15 cellular contexts compared by ENCODE assay signal in genomic region chr16:30459456-30459855, GRCh38. TPM values are rescaled to one million over a fixed set of nuclear protein-coding genes. Genes with fewer than 3 reads are reported as not detected.
DNase-seq lines count a peak whose midpoint lies in the region; ATAC-seq and TF ChIP-seq lines count a peak whose summit lies in the region.
"Had no signal": no experiment of that assay in that cellular context is flagged by ENCODE, and none has a peak within 500 bp of the region (broad histone marks: within the 10 kb centered on the region; RNA-seq: fewer than 3 reads in every experiment).

No MANE protein-coding gene starts in this region.

- H3K4me2 ChIP-seq in Karpas-422 (ENCODE audit: low read depth, low read length, poor library complexity, severe bottlenecking) = peak overlapping the region; percentile 31

- intact Hi-C loops in upper lobe of right lung (cut with DNase I) = no loop called here

- peak overlapping the region; percentile 35; the same call in 1 of the 2 replicates for H3K9ac ChIP-seq in Karpas-422 (ENCODE audit: low read length)
- H3K9ac ChIP-seq: parathyroid adenoma had no signal

- H3K9me2 ChIP-seq in Karpas-422 (replicated peaks; ENCODE audit: insufficient read depth, low read length) = no peaks in the 10 kb centered on the region

- H3K36me3 ChIP-seq in Karpas-422 (ENCODE audit: insufficient read depth, low read length) (no peaks in the 10 kb centered on the region), upper lobe of right lung (no peaks in the 10 kb centered on the region)

- peak overlapping the region; percentile 88; the same call in 1 of the 2 replicates for H2AFZ ChIP-seq in Karpas-422 (ENCODE audit: low read length)
- H2AFZ ChIP-seq: parathyroid adenoma had no signal

- TF ChIP-seq CTCF in upper lobe of right lung (IDR thresholded peaks at IDR 0.05) = no peak

- no peaks in the 10 kb centered on the region for H4K20me1 ChIP-seq in Karpas-422 (ENCODE audit: insufficient read depth, low read depth, low read length)

- H3K4me1 ChIP-seq in Karpas-422 (ENCODE audit: low read length) (peaks cover 18% of the 10 kb centered on the region), upper lobe of right lung (peaks cover 5% of the 10 kb centered on the region)
- H3K4me1 ChIP-seq: parathyroid adenoma had no signal

- H3K9me3 Mint-ChIP-seq in activated naive CD4-positive, alpha-beta T cell treated with anti-CD3 and anti-CD28 coated beads, Interleukin-2, amount 50 U/mL, for 24 hours = no peaks in the 10 kb centered on the region
- no peaks in the 10 kb centered on the region for H3K9me3 Mint-ChIP-seq in activated naive CD8-positive, alpha-beta T cell treated with anti-CD3 and anti-CD28 coated beads, Interleukin-2, amount 10 ng/mL, durations not matched to agents 7 days and 5 days

- H3K27ac ChIP-seq in Karpas-422 (ENCODE audit: low read length) (no peak overlapping the region), upper lobe of right lung (peak overlapping the region; percentile 66)
- H3K27ac ChIP-seq: parathyroid adenoma had no signal

- no peaks in the 10 kb centered on the region for H3K27me3 Mint-ChIP-seq in activated naive CD4-positive, alpha-beta T cell treated with anti-CD3 and anti-CD28 coated beads, Interleukin-2, amount 50 U/mL, for 24 hours
- H3K27me3 Mint-ChIP-seq in activated naive CD8-positive, alpha-beta T cell treated with anti-CD3 and anti-CD28 coated beads, Interleukin-2, amount 10 ng/mL, durations not matched to agents 7 days and 5 days = no peaks in the 10 kb centered on the region

- H3K27ac Mint-ChIP-seq in activated naive CD4-positive, alpha-beta T cell treated with anti-CD3 and anti-CD28 coated beads, Interleukin-2, amount 50 U/mL, for 24 hours = peak overlapping the region; percentile 35
- H3K27ac Mint-ChIP-seq in activated naive CD8-positive, alpha-beta T cell treated with anti-CD3 and anti-CD28 coated beads, Interleukin-2, amount 10 ng/mL, durations not matched to agents 7 days and 5 days = peak overlapping the region; percentile 96

- DNase-seq in activated naive CD4-positive, alpha-beta T cell (lab: John Stamatoyannopoulos, UW) = no peak
- no peak for DNase-seq in Karpas-422
- DNase-seq in activated naive CD8-positive, alpha-beta T cell treated with anti-CD3 and anti-CD28 coated beads, Interleukin-2, amount 10 ng/mL, durations not matched to agents 7 days and 5 days = no peak
- no peak for DNase-seq in upper lobe of right lung
- no peak for DNase-seq in SHP77 (lab: John Stamatoyannopoulos, UW)
- DNase-seq: HCEC 1CT, mesendoderm, NCI-H1105 treated with DMSO at 0.1 percent for 48 hours, NCI-H446 had no signal

- H3K9me3 ChIP-seq in Karpas-422 (ENCODE audit: low read length) (no peaks in the 10 kb centered on the region), upper lobe of right lung (no peaks in the 10 kb centered on the region)

- H3K36me3 Mint-ChIP-seq in activated naive CD4-positive, alpha-beta T cell treated with anti-CD3 and anti-CD28 coated beads, Interleukin-2, amount 50 U/mL, for 24 hours = no peaks in the 10 kb centered on the region
- peaks cover 4% of the 10 kb centered on the region for H3K36me3 Mint-ChIP-seq in activated naive CD8-positive, alpha-beta T cell treated with anti-CD3 and anti-CD28 coated beads, Interleukin-2, amount 10 ng/mL, durations not matched to agents 7 days and 5 days

- no peaks in the 10 kb centered on the region for H3K27me3 ChIP-seq in Karpas-422 (ENCODE audit: low read length)
- H3K27me3 ChIP-seq in upper lobe of right lung = no peaks in the 10 kb centered on the region

- H3K4me3 ChIP-seq in Karpas-422 (ENCODE audit: low read length) (no peak overlapping the region), upper lobe of right lung (no peak overlapping the region)

- no peak for ATAC-seq in activated naive CD8-positive, alpha-beta T cell treated with anti-CD3 and anti-CD28 coated beads, Interleukin-2, amount 10 ng/mL, durations not matched to agents 7 days and 5 days (ENCODE audit: low read depth)
- ATAC-seq in upper lobe of right lung (no peak), HG03521 (IDR thresholded peaks at IDR 0.05; ENCODE audit: unreplicated experiment) (no peak), HG03139 (IDR thresholded peaks at IDR 0.05; ENCODE audit: unreplicated experiment) (no peak)

- POLR2A ChIA-PET in activated naive CD8-positive, alpha-beta T cell treated with anti-CD3 and anti-CD28 coated beads, Interleukin-2, amount 10 ng/mL, durations not matched to agents 7 days and 5 days (lab: Charles Lee) = interaction anchor here (0.6 to 9.2 kb wide), 16 partner anchors 9 to 274 kb away, joined by 3 to 259 read pairs (median 4); partner anchors contain the start of genes DCTPP1, ITGAL, SEPHS2 and SEPTIN1

- H3K4me1 Mint-ChIP-seq in activated naive CD4-positive, alpha-beta T cell treated with anti-CD3 and anti-CD28 coated beads, Interleukin-2, amount 50 U/mL, for 24 hours = peaks cover 50% of the 10 kb centered on the region
- peaks cover 55% of the 10 kb centered on the region for H3K4me1 Mint-ChIP-seq in activated naive CD8-positive, alpha-beta T cell treated with anti-CD3 and anti-CD28 coated beads, Interleukin-2, amount 10 ng/mL, durations not matched to agents 7 days and 5 days

- peak overlapping the region; percentile 68 for H3K4me3 Mint-ChIP-seq in activated naive CD4-positive, alpha-beta T cell treated with anti-CD3 and anti-CD28 coated beads, Interleukin-2, amount 50 U/mL, for 24 hours
- H3K4me3 Mint-ChIP-seq in activated naive CD8-positive, alpha-beta T cell treated with anti-CD3 and anti-CD28 coated beads, Interleukin-2, amount 10 ng/mL, durations not matched to agents 7 days and 5 days = peak overlapping the region; percentile 76

- H3K79me2 ChIP-seq in Karpas-422 (ENCODE audit: low read length) = no peaks in the 10 kb centered on the region
- H3K79me2 ChIP-seq: parathyroid adenoma had no signal

RNA-seq across cellular contexts. Expression of gene ITGAL, which starts 13.1 kb away (rescaled TPM):
- 0.07 and 0.51 TPM in 2 replicates for total RNA-seq in Karpas-422 (2014; rRNA removed; shearing (Covaris generic); ENCODE audit: low replicate concordance)
- total RNA-seq in activated naive CD8-positive, alpha-beta T cell treated with anti-CD3 and anti-CD28 coated beads, Interleukin-2, amount 10 ng/mL, durations not matched to agents 7 days and 5 days = 100 to 1,000 TPM; 662 to 664 TPM
- total RNA-seq in upper lobe of right lung = 62.8 TPM
- total RNA-seq: Daoy, HT-29 had no signal

RNA-seq across cellular contexts. Expression of gene SEPHS2, which starts 13.8 kb away (rescaled TPM):
- 16.3 and 21.8 TPM in 2 replicates for total RNA-seq in Karpas-422 (2014; rRNA removed; shearing (Covaris generic); ENCODE audit: low replicate concordance)
- total RNA-seq in activated naive CD8-positive, alpha-beta T cell treated with anti-CD3 and anti-CD28 coated beads, Interleukin-2, amount 10 ng/mL, durations not matched to agents 7 days and 5 days = 10 to 100 TPM; 59.4 to 59.8 TPM
- 54.9 TPM for total RNA-seq in upper lobe of right lung

RNA-seq across cellular contexts. Expression of gene DCTPP1, which starts 29.6 kb away (rescaled TPM):
- total RNA-seq in Karpas-422 (2014; rRNA removed; shearing (Covaris generic); ENCODE audit: low replicate concordance) = 31.3 and 48.5 TPM in 2 replicates
- 10 to 100 TPM; 52.2 to 52.8 TPM for total RNA-seq in activated naive CD8-positive, alpha-beta T cell treated with anti-CD3 and anti-CD28 coated beads, Interleukin-2, amount 10 ng/mL, durations not matched to agents 7 days and 5 days
- total RNA-seq in upper lobe of right lung = 17.9 TPM

RNA-seq across cellular contexts. Expression of gene ZNF771, which starts 52.0 kb away (rescaled TPM):
- 13.1 and 20.0 TPM in 2 replicates for total RNA-seq in Karpas-422 (2014; rRNA removed; shearing (Covaris generic); ENCODE audit: low replicate concordance)
- total RNA-seq in activated naive CD8-positive, alpha-beta T cell treated with anti-CD3 and anti-CD28 coated beads, Interleukin-2, amount 10 ng/mL, durations not matched to agents 7 days and 5 days = 1 to 10 TPM; 4.8 to 5.6 TPM
- total RNA-seq in upper lobe of right lung = 4.5 TPM

Comparison
In these comparisons a context has a peak if more than half of its experiments do, and no peak if none do; other contexts are left out.
1. RNA of gene ITGAL, which starts 13.1 kb away (total RNA-seq): 662 to 664 TPM in activated naive CD8-positive, alpha-beta T cell treated with anti-CD3 and anti-CD28 coated beads, Interleukin-2, amount 10 ng/mL, durations not matched to agents 7 days and 5 days and 62.8 TPM in upper lobe of right lung (single experiment); 0.07 to 0.51 TPM in Karpas-422; every median in the first group is over 10 times any median in the second.